In genomic region chr1:29709711-29710169, GRCh38 we compare ENCODE assay signal across 10 cellular contexts.
DNase-seq lines count a peak whose midpoint lies in the region; ATAC-seq and TF ChIP-seq lines count a peak whose summit lies in the region.
"Had no signal": no experiment of that assay in that cellular context is flagged by ENCODE, and none has a peak within 500 bp of the region (broad histone marks: within the 10 kb centered on the region; RNA-seq: fewer than 3 reads in every experiment).

No MANE protein-coding gene starts in this region.

- CTCF ChIA-PET in activated CD4-positive, alpha-beta memory T cell treated with anti-CD3 and anti-CD28 coated beads, Interleukin-2, amount 10 ng/mL, durations not matched to agents 7 days and 5 days (lab: Charles Lee), result interaction anchor here (1.5 to 2.1 kb wide), 2 partner anchors 83 to 139 kb away, joined by 3 to 5 read pairs; no protein-coding TSS in a partner anchor

- H3K9me3 ChIP-seq in mucosa of descending colon (no peaks in the 10 kb centered on the region), T-helper 17 cell (ENCODE audit: control insufficient read depth, low read length, poor library complexity, severe bottlenecking) (no peaks in the 10 kb centered on the region)
- H3K9me3 ChIP-seq: right atrium auricular region, thyroid gland had no signal

- H3K4me3 ChIP-seq in mucosa of descending colon, result no peak overlapping the region
- H3K4me3 ChIP-seq: right atrium auricular region, thyroid gland had no signal

- no peaks in the 10 kb centered on the region for H3K36me3 ChIP-seq in mucosa of descending colon (ENCODE audit: low read depth)
- H3K36me3 ChIP-seq: right atrium auricular region, thyroid gland had no signal

- peak overlapping the region; percentile 82 for H3K27ac Mint-ChIP-seq in activated CD4-positive, alpha-beta memory T cell treated with anti-CD3 and anti-CD28 coated beads, Interleukin-2, amount 10 ng/mL, durations not matched to agents 7 days and 5 days
- H3K27ac Mint-ChIP-seq in T-helper 17 cell, result no peak overlapping the region

- peaks cover 15% of the 10 kb centered on the region for H3K27me3 Mint-ChIP-seq in activated CD4-positive, alpha-beta memory T cell treated with anti-CD3 and anti-CD28 coated beads, Interleukin-2, amount 10 ng/mL, durations not matched to agents 7 days and 5 days
- H3K27me3 Mint-ChIP-seq in T-helper 17 cell, result peaks cover 69% of the 10 kb centered on the region

- POLR2A ChIA-PET in activated CD4-positive, alpha-beta memory T cell treated with anti-CD3 and anti-CD28 coated beads, Interleukin-2, amount 10 ng/mL, durations not matched to agents 7 days and 5 days (lab: Charles Lee), result no interaction called here

- H3K36me3 Mint-ChIP-seq in activated CD4-positive, alpha-beta memory T cell treated with anti-CD3 and anti-CD28 coated beads, Interleukin-2, amount 10 ng/mL, durations not matched to agents 7 days and 5 days (ENCODE audit: low read depth), result no peaks in the 10 kb centered on the region
- H3K36me3 Mint-ChIP-seq in T-helper 17 cell (ENCODE audit: low read depth), result peaks cover 8% of the 10 kb centered on the region

- DNase-seq in COR-L47 (lab: John Stamatoyannopoulos, UW), result peak; percentile 33
- DNase-seq in LHCN-M2 (ENCODE audit: low read depth), result peak; percentile 87
- no peak for DNase-seq in activated CD4-positive, alpha-beta memory T cell treated with anti-CD3 and anti-CD28 coated beads, Interleukin-2, amount 10 ng/mL, durations not matched to agents 7 days and 5 days
- DNase-seq in lung microvascular endothelial cell (ENCODE audit: low read depth in 2 of 2), result peak; percentile 45 to 73
- no peak for DNase-seq in HT-29 (ENCODE audit: low spot score)
- DNase-seq in mucosa of descending colon, result no peak
- DNase-seq in T-helper 17 cell, result no peak
- DNase-seq: thyroid gland had no signal

- no peaks in the 10 kb centered on the region for H3K4me1 ChIP-seq in mucosa of descending colon (ENCODE audit: low read depth)

- peaks cover 54% of the 10 kb centered on the region for H3K4me1 Mint-ChIP-seq in activated CD4-positive, alpha-beta memory T cell treated with anti-CD3 and anti-CD28 coated beads, Interleukin-2, amount 10 ng/mL, durations not matched to agents 7 days and 5 days
- H3K4me1 Mint-ChIP-seq in T-helper 17 cell, result peaks cover 5% of the 10 kb centered on the region

- intact Hi-C loops in mucosa of descending colon (cut with DNase I, micrococcal nuclease), result no loop called here

- ATAC-seq in mucosa of descending colon (no peak), GM19023 (IDR thresholded peaks at IDR 0.05; ENCODE audit: unreplicated experiment) (no peak), T-helper 17 cell (no peak)

- H3K4me3 Mint-ChIP-seq in activated CD4-positive, alpha-beta memory T cell treated with anti-CD3 and anti-CD28 coated beads, Interleukin-2, amount 10 ng/mL, durations not matched to agents 7 days and 5 days, result no peak overlapping the region
- no peak overlapping the region for H3K4me3 Mint-ChIP-seq in T-helper 17 cell

- H3K9me3 Mint-ChIP-seq in activated CD4-positive, alpha-beta memory T cell treated with anti-CD3 and anti-CD28 coated beads, Interleukin-2, amount 10 ng/mL, durations not matched to agents 7 days and 5 days, result no peaks in the 10 kb centered on the region

- no peak for TF ChIP-seq CTCF in mucosa of descending colon (IDR thresholded peaks at IDR 0.05)

Comparison
In these comparisons a context has a peak if more than half of its experiments do, and no peak if none do; other contexts are left out.
1. DNase-seq: peak in COR-L47 (single experiment), LHCN-M2 (single experiment) and lung microvascular endothelial cell (2 of 2); none in activated CD4-positive, alpha-beta memory T cell treated with anti-CD3 and anti-CD28 coated beads, Interleukin-2, amount 10 ng/mL, durations not matched to agents 7 days and 5 days (single experiment), HT-29 (single experiment), mucosa of descending colon (0 of 3) and T-helper 17 cell (0 of 3).